Comparison of ENCODE assay signal across 9 cellular contexts in genomic region chr6:158707120-158707519, GRCh38. TPM values are rescaled to one million over a fixed set of nuclear protein-coding genes. Genes with fewer than 3 reads are reported as not detected.
A peak's percentile ranks its signal among the peaks of the same experiment; 100 is the strongest.
DNase-seq lines count a peak whose midpoint lies in the region; ATAC-seq, FAIRE-seq and TF ChIP-seq lines count a peak whose summit lies in the region.
"Had no signal": no experiment of that assay in that cellular context is flagged by ENCODE, and none has a peak within 500 bp of the region (broad histone marks: within the 10 kb centered on the region; RNA-seq: fewer than 3 reads in every experiment).

No MANE protein-coding gene starts in this region.

- H3K4me1 ChIP-seq in HUES6 (ENCODE audit: control insufficient read depth, insufficient read depth, low read length) (peaks cover 32% of the 10 kb centered on the region), K562 (replicated peaks in 1 of 2; ENCODE audit: control insufficient read depth in 2 of 2, insufficient read depth in 2 of 2, low read length in 2 of 2) (peaks cover 26 to 35% of the 10 kb centered on the region in 2 experiments), tibial artery (peaks cover 0 to 46% (median 31%) of the 10 kb centered on the region in 4 donors)
- peaks cover 4% of the 10 kb centered on the region for H3K4me1 ChIP-seq in effector memory CD4-positive, alpha-beta T cell (ENCODE audit: control insufficient read depth, insufficient read depth, low read length, poor library complexity, severe bottlenecking)

- DNase-seq in K562 (ENCODE audit: extremely low read depth in 1 of 4, low spot score in 3 of 4): peak; percentile 54 to 82 (median 62)
- DNase-seq in kidney glomerular epithelial cell (lab: John Stamatoyannopoulos, UW): peak; percentile 32
- peak in 1 of 2 donors; percentile 65 for DNase-seq in tibial artery
- DNase-seq in NCI-H446 treated with DMSO at 0.1 percent for 48 hours (lab: John Stamatoyannopoulos, UW): no peak
- DNase-seq in SK-N-DZ (ENCODE audit: low spot score): no peak
- DNase-seq in effector memory CD4-positive, alpha-beta T cell: no peak
- DNase-seq: activated gamma-delta T cell treated with Interleukin-2 at 50 U/mL for 16 hours had no signal

- POLR2A ChIA-PET in K562 (lab: Yijun Ruan, JAX): interaction anchor here (0.6 to 1.7 kb wide), 7 partner anchors 8 to 400 kb away, joined by 3 to 6 read pairs (median 3); no protein-coding TSS in a partner anchor

- ATAC-seq in K562 (peak; percentile 45), HG03025 (IDR thresholded peaks at IDR 0.05; ENCODE audit: low FRiP score, unreplicated experiment) (no peak)

- no peak overlapping the region; the same call in 1 of the 2 replicates for H3K4me3 ChIP-seq in HUES6 (ENCODE audit: low read depth, low read length)
- H3K4me3 ChIP-seq in K562: no peak overlapping the region
- peak overlapping the region in 1 of 2 donors; percentile 26 for H3K4me3 ChIP-seq in tibial artery
- H3K4me3 ChIP-seq in effector memory CD4-positive, alpha-beta T cell (ENCODE audit: insufficient read depth, low read depth, low read length, poor library complexity, severe bottlenecking): no peak overlapping the region

- BruUV-seq in K562 (replicated peaks; lab: Mats Ljungman, UMichigan): no TSS peak

- H2AFZ ChIP-seq in K562 (ENCODE audit: low read depth, low read length): peak overlapping the region; percentile 66; the same call in 1 of the 2 replicates

- H3K9me1 ChIP-seq in K562 (ENCODE audit: control insufficient read depth, insufficient read depth, low read length): no peaks in the 10 kb centered on the region

- peak overlapping the region; percentile 5 for H3K9ac ChIP-seq in HUES6 (ENCODE audit: low read length)
- no peak overlapping the region; a peak in 1 of 4 replicates for H3K9ac ChIP-seq in K562 (ENCODE audit: insufficient read depth in 1 of 2, low read depth in 2 of 2, low read length in 2 of 2)

- H4K20me1 ChIP-seq in K562 (replicated peaks; ENCODE audit: control insufficient read depth, insufficient read depth, low read length): no peaks in the 10 kb centered on the region

- H3K9me3 ChIP-seq in HUES6 (ENCODE audit: control insufficient read depth, insufficient read depth, low read depth, low read length) (no peaks in the 10 kb centered on the region), K562 (replicated peaks; ENCODE audit: control insufficient read depth, insufficient read depth, low read depth, low read length) (no peaks in the 10 kb centered on the region), tibial artery (no peaks in the 10 kb centered on the region)
- H3K9me3 ChIP-seq in effector memory CD4-positive, alpha-beta T cell (ENCODE audit: control insufficient read depth, low read length): no peaks in the 10 kb centered on the region

- WGBS in K562 (ENCODE audit: insufficient coverage, low coverage, missing lambda C conversion rate): 3% methylated on average over 5 of the region's 5 CpGs

- peak in 1 of 2 experiments; percentile 8; a peak in 2 of 4 replicates for TF ChIP-seq RAD21 in K562 (CRISPR knock-in tag; conservative IDR thresholded peaks at IDR 0.05 in 1 of 2, IDR thresholded peaks at IDR 0.05 in 1 of 2)

- H3K27me3 ChIP-seq in HUES6 (ENCODE audit: control insufficient read depth, insufficient read depth, low read length): peaks cover 4% of the 10 kb centered on the region
- H3K27me3 ChIP-seq in K562 (ENCODE audit: control insufficient read depth in 2 of 2, insufficient read depth in 2 of 2, low read length in 2 of 2): no peaks in the 10 kb centered on the region
- H3K27me3 ChIP-seq in tibial artery: no peaks in the 10 kb centered on the region
- no peaks in the 10 kb centered on the region for H3K27me3 ChIP-seq in effector memory CD4-positive, alpha-beta T cell (replicated peaks; ENCODE audit: control insufficient read depth, insufficient read depth, low read length, poor library complexity, severe bottlenecking)

- H3K79me2 ChIP-seq in K562 (ENCODE audit: control insufficient read depth, insufficient read depth, low read length): no peaks in the 10 kb centered on the region

- TF ChIP-seq CTCF in K562 (IDR thresholded peaks at IDR 0.05 in 2 of 3, conservative IDR thresholded peaks at IDR 0.05 in 1 of 3; ENCODE audit: insufficient read depth in 2 of 3, low read depth in 1 of 3, low read length in 3 of 3) (0 out of 6 replicates have a peak, but pooled peaks of 1 of the 3 experiments have one; percentile 13), tibial artery (IDR thresholded peaks at IDR 0.05) (no peak)

- FAIRE-seq in K562 (lab: Jason Lieb, UNC): peak; percentile 71

- TF ChIP-seq EP300 in K562 (IDR thresholded peaks at IDR 0.05; ENCODE audit: low read length): peak; percentile 67; the same call in 1 of the 2 replicates

- in situ Hi-C loops in K562 (cut with MboI): loop anchor here (25.0 kb wide), 1 partner anchor 280 kb away; no protein-coding TSS in a partner anchor

- intact Hi-C loops in K562 (cut with micrococcal nuclease) (loop anchor here (10.0 kb wide), 1 partner anchor 428 kb away; no protein-coding TSS in a partner anchor), tibial artery (cut with DNase I; ENCODE audit: low total_unique reads) (no loop called here)

- H3K4me2 ChIP-seq in K562 (ENCODE audit: insufficient read depth, low read length): no peak overlapping the region

- CTCF ChIA-PET in K562 (lab: Yijun Ruan, JAX; ENCODE audit: low intra/inter-chr PET ratio): interaction anchor here (0.6 to 4.7 kb wide), 6 partner anchors 12 to 428 kb away, joined by 3 to 49 read pairs (median 3); no protein-coding TSS in a partner anchor

- H3K27ac ChIP-seq in HUES6 (ENCODE audit: low read depth, low read length) (peak overlapping the region; percentile 66; the same call in 1 of the 2 replicates), K562 (ENCODE audit: extremely low read depth, low read depth, low read length) (no peak overlapping the region), tibial artery (peak overlapping the region; percentile 69 to 79)
- H3K27ac ChIP-seq in effector memory CD4-positive, alpha-beta T cell (ENCODE audit: insufficient read depth, low read length, poor library complexity, severe bottlenecking): no peak overlapping the region

- no peak for TF ChIP-seq POLR2A in K562 (conservative IDR thresholded peaks at IDR 0.05)

- H3K36me3 ChIP-seq in HUES6 (ENCODE audit: control insufficient read depth, insufficient read depth, low read length) (no peaks in the 10 kb centered on the region), K562 (ENCODE audit: control insufficient read depth, insufficient read depth, low read length) (no peaks in the 10 kb centered on the region), tibial artery (no peaks in the 10 kb centered on the region)
- H3K36me3 ChIP-seq in effector memory CD4-positive, alpha-beta T cell (ENCODE audit: control insufficient read depth, insufficient read depth, low read length): peaks cover 5% of the 10 kb centered on the region

TF ChIP-seq in K562, 482 proteins besides CTCF, POLR2A, EP300 and RAD21 (continues in another document):
- TF ChIP-seq MEIS2 (IDR thresholded peaks at IDR 0.05; ENCODE audit: partially characterized antibody) (no peak), CBFA2T3 (IDR thresholded peaks at IDR 0.05) (peak; percentile 68), ZC3H4 (CRISPR knock-in tag; IDR thresholded peaks at IDR 0.05; ENCODE audit: borderline replicate concordance) (no peak), ZNF311 (CRISPR knock-in tag; IDR thresholded peaks at IDR 0.05) (no peak), NRF1 (conservative IDR thresholded peaks at IDR 0.05 in 1 of 2, IDR thresholded peaks at IDR 0.05 in 1 of 2) (peak; percentile 28 to 35; a peak in 1 of 4 replicates), NELFE (IDR thresholded peaks at IDR 0.05; ENCODE audit: insufficient read depth, insufficient read length) (no peak), GABPA (tag; conservative IDR thresholded peaks at IDR 0.05; ENCODE audit: low read depth) (peak; percentile 22; the same call in 1 of the 2 replicates), ARID1B (IDR thresholded peaks at IDR 0.05) (peak; percentile 51), ELF4 (CRISPR knock-in tag; IDR thresholded peaks at IDR 0.05) (no peak), TEAD2 (tag; IDR thresholded peaks at IDR 0.05) (peak; percentile 26; the same call in 1 of the 2 replicates), ARHGAP35 (IDR thresholded peaks at IDR 0.05; ENCODE audit: partially characterized antibody) (no peak)
- TF ChIP-seq, protein P1, sequence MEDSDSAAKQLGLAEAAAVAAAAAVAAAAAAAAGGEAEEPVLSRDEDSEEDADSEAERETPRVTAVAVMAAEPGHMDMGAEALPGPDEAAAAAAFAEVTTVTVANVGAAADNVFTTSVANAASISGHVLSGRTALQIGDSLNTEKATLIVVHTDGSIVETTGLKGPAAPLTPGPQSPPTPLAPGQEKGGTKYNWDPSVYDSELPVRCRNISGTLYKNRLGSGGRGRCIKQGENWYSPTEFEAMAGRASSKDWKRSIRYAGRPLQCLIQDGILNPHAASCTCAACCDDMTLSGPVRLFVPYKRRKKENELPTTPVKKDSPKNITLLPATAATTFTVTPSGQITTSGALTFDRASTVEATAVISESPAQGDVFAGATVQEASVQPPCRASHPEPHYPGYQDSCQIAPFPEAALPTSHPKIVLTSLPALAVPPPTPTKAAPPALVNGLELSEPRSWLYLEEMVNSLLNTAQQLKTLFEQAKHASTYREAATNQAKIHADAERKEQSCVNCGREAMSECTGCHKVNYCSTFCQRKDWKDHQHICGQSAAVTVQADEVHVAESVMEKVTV (CRISPR knock-in tag; IDR thresholded peaks at IDR 0.05): no peak

RNA-seq across cellular contexts. Expression of gene SYTL3, which starts 57.3 kb away (rescaled TPM):
- total RNA-seq in K562 (2011; cell fraction: chromatin; rRNA removed; ENCODE audit: low replicate concordance): 0.62 and 0.69 TPM in 2 replicates
- total RNA-seq in K562 (2011; cell fraction: nucleolus; rRNA removed): 0.13 and 0.50 TPM in 2 replicates
- total RNA-seq in K562 (2011; cell fraction: nucleoplasm; rRNA removed): 0.15 and 0.38 TPM in 2 replicates
- total RNA-seq in K562 (2014; rRNA removed) (0.05 and 0.61 TPM in 2 replicates), K562 (2014; rRNA removed; fragmentation: Illumina TruSeq; extraction: Trizol) (0.16 and 0.25 TPM in 2 replicates), K562 (2015; rRNA removed; fragmentation: Illumina TruSeq; extraction: Trizol) (0.11 and 0.18 TPM in 2 replicates), K562 (2021) (0.11 and 0.35 TPM in 2 replicates)
- polyA plus RNA-seq in K562 (2011; rRNA removed) (0.12 and 0.46 TPM in 2 replicates), K562 (2014; fragmentation: Illumina TruSeq; extraction: Trizol) (0.16 and 0.17 TPM in 2 replicates), K562 (2014; fragmentation: Nextera tagmentation; extraction: Ambion mirVana) (under 1 TPM in 1 of 2 experiments, not detected in 1; 0.06 TPM), K562 (2014; rRNA removed) (0.04 TPM in 2 replicates)
- 0.22 and 0.39 TPM in 2 replicates for polyA plus RNA-seq in K562 (2011; cell fraction: cytosol; rRNA removed)
- polyA plus RNA-seq in K562 (2011; cell fraction: nucleus; rRNA removed): 0.24 and 0.38 TPM in 2 replicates
- polyA plus RNA-seq in K562 (2012): 0.17 and 0.35 TPM in 2 replicates
- 0.21 and 0.39 TPM in 2 replicates for polyA minus RNA-seq in K562 (2011; rRNA and poly(A)+ RNA removed)
- not detected in 2 replicates for polyA minus RNA-seq in K562 (2011; cell fraction: cytosol; rRNA and poly(A)+ RNA removed)
- polyA minus RNA-seq in K562 (2011; cell fraction: nucleus; rRNA and poly(A)+ RNA removed): 0.13 and 0.33 TPM in 2 replicates
- polyA plus RNA-seq in SK-N-DZ (2014; cell fraction: cytosol; rRNA removed): 3.3 and 6.0 TPM in 2 replicates
- polyA plus RNA-seq in SK-N-DZ (2014; cell fraction: nucleus; rRNA removed): 3.2 and 6.0 TPM in 2 replicates

Comparison
In these comparisons a context has a peak if more than half of its experiments do, and no peak if none do; other contexts are left out.
1. H3K27ac ChIP-seq: peak in HUES6 (single experiment) and tibial artery (2 of 2); none in K562 (single experiment) and effector memory CD4-positive, alpha-beta T cell (single experiment).
2. DNase-seq: peak in K562 (4 of 4) and kidney glomerular epithelial cell (single experiment); none in NCI-H446 treated with DMSO at 0.1 percent for 48 hours (single experiment), SK-N-DZ (single experiment) and effector memory CD4-positive, alpha-beta T cell (0 of 3).